Comparison of ENCODE assay signal across 28 cellular contexts in genomic region chr12:8461426-8461825, GRCh38. TPM values are rescaled to one million over a fixed set of nuclear protein-coding genes. Genes with fewer than 3 reads are reported as not detected.
"Had no signal": no experiment of that assay in that cellular context is flagged by ENCODE, and none has a peak within 500 bp of the region (broad histone marks: within the 10 kb centered on the region; RNA-seq: fewer than 3 reads in every experiment).

No MANE protein-coding gene starts in this region.

- H3K27me3 Mint-ChIP-seq: dendritic cell treated with granulocyte-macrophage colony-stimulating factor and Interleukin-4, amounts not matched to agents 40 ng/mL and 50 ng/mL, for 4 days had no signal

- H3K9me3 ChIP-seq: breast epithelium, esophagus muscularis mucosa, spleen, uterus had no signal

- H3K27ac Mint-ChIP-seq: activated CD8-positive, alpha-beta memory T cell treated with anti-CD3 and anti-CD28 coated beads, Interleukin-2, amount 10 ng/mL, durations not matched to agents 7 days and 5 days; activated CD8-positive, alpha-beta T cell treated with anti-CD3 and anti-CD28 coated beads, Interleukin-2, amount 10 ng/mL, durations not matched to agents 7 days and 5 days; activated naive CD4-positive, alpha-beta T cell treated with anti-CD3 and anti-CD28 coated beads, Interleukin-2, amount 50 U/mL, for 24 hours; activated naive CD8-positive, alpha-beta T cell treated with anti-CD3 and anti-CD28 coated beads, Interleukin-2, amount 50 U/mL, for 24 hours; activated T-helper 2 cell treated with anti-CD3 and anti-CD28 coated beads, Interferon-gamma antibody, Interleukin-2, Interleukin-4, amounts not matched to agents 10 μg/mL and 5 μg/mL and 100 μg/mL, durations not matched to agents 14 hours and 24 hours and 36 hours; dendritic cell treated with granulocyte-macrophage colony-stimulating factor and Interleukin-4, amounts not matched to agents 40 ng/mL and 50 ng/mL, for 4 days; immature natural killer cell; naive thymus-derived CD4-positive, alpha-beta T cell; T-helper 17 cell had no signal

- H3K4me3 Mint-ChIP-seq: activated CD8-positive, alpha-beta memory T cell treated with anti-CD3 and anti-CD28 coated beads, Interleukin-2, amount 10 ng/mL, durations not matched to agents 7 days and 5 days; activated CD8-positive, alpha-beta T cell treated with anti-CD3 and anti-CD28 coated beads, Interleukin-2, amount 10 ng/mL, durations not matched to agents 7 days and 5 days; activated naive CD4-positive, alpha-beta T cell treated with anti-CD3 and anti-CD28 coated beads, Interleukin-2, amount 50 U/mL, for 24 hours; activated naive CD8-positive, alpha-beta T cell treated with anti-CD3 and anti-CD28 coated beads, Interleukin-2, amount 50 U/mL, for 24 hours; dendritic cell treated with granulocyte-macrophage colony-stimulating factor and Interleukin-4, amounts not matched to agents 40 ng/mL and 50 ng/mL, for 4 days; immature natural killer cell; naive thymus-derived CD4-positive, alpha-beta T cell; neural crest cell; T-helper 17 cell had no signal

- DNase-seq: activated CD8-positive, alpha-beta memory T cell treated with anti-CD3 and anti-CD28 coated beads, Interleukin-2, amount 10 ng/mL, durations not matched to agents 7 days and 5 days; activated CD8-positive, alpha-beta T cell treated with anti-CD3 and anti-CD28 coated beads, Interleukin-2, amount 10 ng/mL, durations not matched to agents 7 days and 5 days; activated naive CD8-positive, alpha-beta T cell treated with anti-CD3 and anti-CD28 coated beads, Interleukin-2, amount 50 U/mL, for 24 hours; activated T-cell treated with anti-CD3 and anti-CD28 coated beads, Interleukin-2, amount 50 U/mL, for 48 hours; amygdala; central memory CD4-positive, alpha-beta T cell; immature natural killer cell; kidney; left colon; midbrain; naive thymus-derived CD4-positive, alpha-beta T cell; right cardiac atrium; spleen; stimulated activated naive CD4-positive, alpha-beta T cell treated with Interleukin-2 at 50 U/mL for 16 hours; T-helper 17 cell; T1000; trophoblast cell; uterus had no signal

- H3K27ac ChIP-seq: breast epithelium, esophagus muscularis mucosa, spleen, uterus had no signal

- H3K27me3 ChIP-seq: breast epithelium, uterus had no signal

- H3K9me3 Mint-ChIP-seq: activated naive CD4-positive, alpha-beta T cell treated with anti-CD3 and anti-CD28 coated beads, Interleukin-2, amount 50 U/mL, for 24 hours; activated naive CD8-positive, alpha-beta T cell treated with anti-CD3 and anti-CD28 coated beads, Interleukin-2, amount 50 U/mL, for 24 hours; activated T-helper 2 cell treated with anti-CD3 and anti-CD28 coated beads, Interferon-gamma antibody, Interleukin-2, Interleukin-4, amounts not matched to agents 10 μg/mL and 5 μg/mL and 100 μg/mL, durations not matched to agents 14 hours and 24 hours and 36 hours had no signal

- ATAC-seq: activated CD8-positive, alpha-beta memory T cell treated with anti-CD3 and anti-CD28 coated beads, Interleukin-2, amount 10 ng/mL, durations not matched to agents 7 days and 5 days; activated CD8-positive, alpha-beta T cell treated with anti-CD3 and anti-CD28 coated beads, Interleukin-2, amount 10 ng/mL, durations not matched to agents 7 days and 5 days; activated naive CD8-positive, alpha-beta T cell treated with anti-CD3 and anti-CD28 coated beads, Interleukin-2, amount 50 U/mL, for 24 hours; left colon; naive thymus-derived CD4-positive, alpha-beta T cell; right cardiac atrium; T-helper 17 cell had no signal

- H3K36me3 ChIP-seq: breast epithelium, esophagus muscularis mucosa, spleen, uterus had no signal

- FAIRE-seq: frontal cortex, kidney had no signal

- H3K4me3 ChIP-seq: breast epithelium, esophagus muscularis mucosa, spleen, uterus had no signal

- H3K4me1 ChIP-seq: breast epithelium, esophagus muscularis mucosa, uterus had no signal

- H3K4me1 Mint-ChIP-seq: activated CD8-positive, alpha-beta memory T cell treated with anti-CD3 and anti-CD28 coated beads, Interleukin-2, amount 10 ng/mL, durations not matched to agents 7 days and 5 days; activated naive CD4-positive, alpha-beta T cell treated with anti-CD3 and anti-CD28 coated beads, Interleukin-2, amount 50 U/mL, for 24 hours; activated naive CD8-positive, alpha-beta T cell treated with anti-CD3 and anti-CD28 coated beads, Interleukin-2, amount 50 U/mL, for 24 hours; immature natural killer cell; naive thymus-derived CD4-positive, alpha-beta T cell; neural crest cell had no signal

- H3K36me3 Mint-ChIP-seq: activated CD8-positive, alpha-beta memory T cell treated with anti-CD3 and anti-CD28 coated beads, Interleukin-2, amount 10 ng/mL, durations not matched to agents 7 days and 5 days; activated naive CD4-positive, alpha-beta T cell treated with anti-CD3 and anti-CD28 coated beads, Interleukin-2, amount 50 U/mL, for 24 hours; immature natural killer cell; naive thymus-derived CD4-positive, alpha-beta T cell had no signal

RNA-seq across cellular contexts. Expression of gene CLEC6A, which starts 5.7 kb away (rescaled TPM):
- total RNA-seq: activated CD8-positive, alpha-beta memory T cell treated with anti-CD3 and anti-CD28 coated beads, Interleukin-2, amount 10 ng/mL, durations not matched to agents 7 days and 5 days; activated CD8-positive, alpha-beta T cell treated with anti-CD3 and anti-CD28 coated beads, Interleukin-2, amount 10 ng/mL, durations not matched to agents 7 days and 5 days; activated T-helper 2 cell treated with anti-CD3 and anti-CD28 coated beads, Interferon-gamma antibody, Interleukin-2, Interleukin-4, amounts not matched to agents 10 μg/mL and 5 μg/mL and 100 μg/mL, durations not matched to agents 14 hours and 24 hours and 36 hours; breast epithelium; esophagus muscularis mucosa; frontal cortex; kidney; left colon; liver; neural crest cell; omental fat pad; right cardiac atrium; T-helper 17 cell; temporal lobe; uterus had no signal

RNA-seq across cellular contexts. Expression of gene CLEC4D, which starts 51.9 kb away (rescaled TPM):
- total RNA-seq: activated CD8-positive, alpha-beta memory T cell treated with anti-CD3 and anti-CD28 coated beads, Interleukin-2, amount 10 ng/mL, durations not matched to agents 7 days and 5 days; activated CD8-positive, alpha-beta T cell treated with anti-CD3 and anti-CD28 coated beads, Interleukin-2, amount 10 ng/mL, durations not matched to agents 7 days and 5 days; activated T-helper 2 cell treated with anti-CD3 and anti-CD28 coated beads, Interferon-gamma antibody, Interleukin-2, Interleukin-4, amounts not matched to agents 10 μg/mL and 5 μg/mL and 100 μg/mL, durations not matched to agents 14 hours and 24 hours and 36 hours; neural crest cell; temporal lobe had no signal
